In genomic region chr7:92956575-92956974, GRCh38 we compare ENCODE assay signal across 19 cellular contexts.
"Had no signal": no experiment of that assay in that cellular context is flagged by ENCODE, and none has a peak within 500 bp of the region (broad histone marks: within the 10 kb centered on the region; RNA-seq: fewer than 3 reads in every experiment).

No MANE protein-coding gene starts in this region.

- H3K27me3 Mint-ChIP-seq: memory B cell, progenitor cell of endocrine pancreas had no signal

- H3K27ac Mint-ChIP-seq: effector memory CD8-positive, alpha-beta T cell; memory B cell; nephron; neural progenitor cell; progenitor cell of endocrine pancreas had no signal

- ATAC-seq: effector memory CD8-positive, alpha-beta T cell; left lobe of liver; sciatic nerve had no signal

- H3K9me3 Mint-ChIP-seq: memory B cell had no signal

- H3K36me3 Mint-ChIP-seq: memory B cell had no signal

- DNase-seq: cortex of kidney; effector memory CD8-positive, alpha-beta T cell; erythroblast; esophagus squamous epithelium; foreskin melanocyte; hypothalamus; kidney; stimulated activated CD4-positive, alpha-beta T cell treated with anti-CD3 and anti-CD28 coated beads, Interleukin-12 subunit alpha, Interleukin-12 subunit beta, amount 100 ng/mL, for 4 hours; stimulated activated CD4-positive, alpha-beta T cell treated with anti-CD3 and anti-CD28 coated beads, Interleukin-1b, Interleukin-23, amount 100 ng/mL, for 48 hours; stimulated activated CD4-positive, alpha-beta T cell treated with anti-CD3 and anti-CD28 coated beads, Interleukin-4, amount 100 ng/mL, for 1 hour; stimulated activated CD8-positive, alpha-beta memory T cell treated with anti-CD3 and anti-CD28 coated beads, Interleukin-4, amount 100 ng/mL, for 48 hours; stimulated activated naive CD4-positive, alpha-beta T cell treated with Interleukin-2 at 50 U/mL for 16 hours; upper lobe of left lung had no signal

- H3K4me1 Mint-ChIP-seq: memory B cell, nephron had no signal

- H3K4me3 Mint-ChIP-seq: effector memory CD8-positive, alpha-beta T cell; memory B cell; nephron; neural progenitor cell had no signal
